1 cellular context compared by ENCODE assay signal in the genomic region with DNA sequence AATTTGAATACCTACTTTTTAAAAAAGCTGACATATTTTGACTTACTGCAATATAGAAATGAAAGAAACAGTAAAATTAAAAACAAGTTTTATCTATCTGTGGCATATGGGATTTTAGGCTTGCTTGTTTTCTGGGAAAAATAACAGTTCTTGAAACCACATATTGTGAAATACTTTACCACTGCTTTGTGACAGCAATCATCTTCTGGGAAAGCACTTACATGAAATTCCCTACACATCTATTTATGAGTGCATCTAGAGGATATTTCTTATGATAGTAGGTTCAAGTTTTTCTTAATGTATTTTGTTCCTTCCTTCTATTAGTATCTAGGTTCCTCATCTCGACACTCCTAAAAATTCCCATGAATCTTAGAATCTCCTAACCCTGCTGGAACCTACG.
TF ChIP-seq lines count a peak whose summit lies in the region.

No MANE protein-coding gene starts in this region.

TF ChIP-seq in K562, 482 proteins besides CTCF, POLR2A, EP300 and RAD21 (continued from another document):
- TF ChIP-seq ZNF79 (CRISPR knock-in tag; IDR thresholded peaks at IDR 0.05; ENCODE audit: low read depth) (no peak), MAFF (IDR thresholded peaks at IDR 0.05; ENCODE audit: low read length) (no peak), CEBPG (CRISPR knock-in tag; IDR thresholded peaks at IDR 0.05) (no peak), CEBPG (tag; conservative IDR thresholded peaks at IDR 0.05 in 1 of 2, IDR thresholded peaks at IDR 0.05 in 1 of 2) (peak; percentile 88 to 93), TCF3 (CRISPR knock-in tag; IDR thresholded peaks at IDR 0.05) (peak; percentile 66), TEAD4 (IDR thresholded peaks at IDR 0.05; ENCODE audit: low read length) (peak; percentile 60; the same call in 1 of the 2 replicates), TEAD4 (CRISPR knock-in tag; IDR thresholded peaks at IDR 0.05; ENCODE audit: borderline replicate concordance) (no peak), CEBPB (tag; IDR thresholded peaks at IDR 0.05) (peak; percentile 95)
- TF ChIP-seq, protein P1, sequence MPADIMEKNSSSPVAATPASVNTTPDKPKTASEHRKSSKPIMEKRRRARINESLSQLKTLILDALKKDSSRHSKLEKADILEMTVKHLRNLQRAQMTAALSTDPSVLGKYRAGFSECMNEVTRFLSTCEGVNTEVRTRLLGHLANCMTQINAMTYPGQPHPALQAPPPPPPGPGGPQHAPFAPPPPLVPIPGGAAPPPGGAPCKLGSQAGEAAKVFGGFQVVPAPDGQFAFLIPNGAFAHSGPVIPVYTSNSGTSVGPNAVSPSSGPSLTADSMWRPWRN (IDR thresholded peaks at IDR 0.05; ENCODE audit: low read depth) = no peak
- TF ChIP-seq, protein P2, sequence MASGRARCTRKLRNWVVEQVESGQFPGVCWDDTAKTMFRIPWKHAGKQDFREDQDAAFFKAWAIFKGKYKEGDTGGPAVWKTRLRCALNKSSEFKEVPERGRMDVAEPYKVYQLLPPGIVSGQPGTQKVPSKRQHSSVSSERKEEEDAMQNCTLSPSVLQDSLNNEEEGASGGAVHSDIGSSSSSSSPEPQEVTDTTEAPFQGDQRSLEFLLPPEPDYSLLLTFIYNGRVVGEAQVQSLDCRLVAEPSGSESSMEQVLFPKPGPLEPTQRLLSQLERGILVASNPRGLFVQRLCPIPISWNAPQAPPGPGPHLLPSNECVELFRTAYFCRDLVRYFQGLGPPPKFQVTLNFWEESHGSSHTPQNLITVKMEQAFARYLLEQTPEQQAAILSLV (tag; IDR thresholded peaks at IDR 0.05) = peak; percentile 54; the same call in 1 of the 2 replicates
- TF ChIP-seq, protein P3, sequence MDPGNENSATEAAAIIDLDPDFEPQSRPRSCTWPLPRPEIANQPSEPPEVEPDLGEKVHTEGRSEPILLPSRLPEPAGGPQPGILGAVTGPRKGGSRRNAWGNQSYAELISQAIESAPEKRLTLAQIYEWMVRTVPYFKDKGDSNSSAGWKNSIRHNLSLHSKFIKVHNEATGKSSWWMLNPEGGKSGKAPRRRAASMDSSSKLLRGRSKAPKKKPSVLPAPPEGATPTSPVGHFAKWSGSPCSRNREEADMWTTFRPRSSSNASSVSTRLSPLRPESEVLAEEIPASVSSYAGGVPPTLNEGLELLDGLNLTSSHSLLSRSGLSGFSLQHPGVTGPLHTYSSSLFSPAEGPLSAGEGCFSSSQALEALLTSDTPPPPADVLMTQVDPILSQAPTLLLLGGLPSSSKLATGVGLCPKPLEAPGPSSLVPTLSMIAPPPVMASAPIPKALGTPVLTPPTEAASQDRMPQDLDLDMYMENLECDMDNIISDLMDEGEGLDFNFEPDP (CRISPR knock-in tag; IDR thresholded peaks at IDR 0.05) = no peak
